In genomic region chr17:68457539-68458259, GRCh38 we compare ENCODE assay signal across 8 cellular contexts. TPM values are rescaled to one million over a fixed set of nuclear protein-coding genes. Genes with fewer than 3 reads are reported as not detected.
DNase-seq lines count a peak whose midpoint lies in the region; ATAC-seq and TF ChIP-seq lines count a peak whose summit lies in the region.

No MANE protein-coding gene starts in this region.

- ATAC-seq in GM19372 (IDR thresholded peaks at IDR 0.05; ENCODE audit: low read depth, unreplicated experiment) (peak; percentile 75), HG03521 (IDR thresholded peaks at IDR 0.05; ENCODE audit: unreplicated experiment) (peak; percentile 80)

- no peaks in the 10 kb centered on the region for H3K27me3 Mint-ChIP-seq in activated CD4-positive, alpha-beta memory T cell treated with anti-CD3 and anti-CD28 coated beads for 36 hours

- H3K4me1 Mint-ChIP-seq in activated CD4-positive, alpha-beta memory T cell treated with anti-CD3 and anti-CD28 coated beads for 36 hours (ENCODE audit: low read depth) = peaks cover 58% of the 10 kb centered on the region

- intact Hi-C loops in activated CD4-positive, alpha-beta memory T cell treated with anti-CD3 and anti-CD28 coated beads for 36 hours (cut with micrococcal nuclease) = loop anchor here (1.0 to 2.0 kb wide), 3 partner anchors 166 to 739 kb away; partner anchors contain the start of genes ARSG and SLC16A6
- intact Hi-C loops in lower leg skin (cut with DNase I; ENCODE audit: low total_unique reads) = no loop called here

- peak overlapping the region; percentile 72 for H3K4me3 Mint-ChIP-seq in activated CD4-positive, alpha-beta memory T cell treated with anti-CD3 and anti-CD28 coated beads for 36 hours

- H3K4me1 ChIP-seq in duodenal mucosa (ENCODE audit: control insufficient read depth in 1 of 2, insufficient read depth in 2 of 2, low read length in 2 of 2) = peaks cover 22 to 31% of the 10 kb centered on the region in 2 donors

- H3K9ac ChIP-seq in duodenal mucosa (ENCODE audit: low read depth in 1 of 2, low read length in 2 of 2) = peak overlapping the region; percentile 49 to 51

- DNase-seq in C1 segment of cervical spinal cord (lab: John Stamatoyannopoulos, UW) (peak; percentile 94 to 100 (median 98)), NCI-H748 (lab: John Stamatoyannopoulos, UW; ENCODE audit: unreplicated experiment) (peak; percentile 98), lower leg skin (ENCODE audit: low spot score in 2 of 2) (peak; percentile 99 to 100)
- peak; percentile 98 for DNase-seq in activated CD4-positive, alpha-beta memory T cell treated with anti-CD3 and anti-CD28 coated beads for 36 hours
- peak; percentile 97 to 98 for DNase-seq in stimulated activated CD4-positive, alpha-beta T cell treated with anti-CD3 and anti-CD28 coated beads, Interleukin-4, amount 100 ng/mL, for 4 hours

- TF ChIP-seq POLR2A in lower leg skin (IDR thresholded peaks at IDR 0.05) = peak in 1 of 2 donors; percentile 69

- H3K27ac Mint-ChIP-seq in activated CD4-positive, alpha-beta memory T cell treated with anti-CD3 and anti-CD28 coated beads for 36 hours = peak overlapping the region; percentile 68

- no peaks in the 10 kb centered on the region for H3K36me3 Mint-ChIP-seq in activated CD4-positive, alpha-beta memory T cell treated with anti-CD3 and anti-CD28 coated beads for 36 hours

- H3K9me3 Mint-ChIP-seq in activated CD4-positive, alpha-beta memory T cell treated with anti-CD3 and anti-CD28 coated beads for 36 hours = no peaks in the 10 kb centered on the region

- H3K27ac ChIP-seq in duodenal mucosa (ENCODE audit: low read depth, low read length) = peak overlapping the region; percentile 53

- CTCF ChIA-PET in activated CD4-positive, alpha-beta memory T cell treated with anti-CD3 and anti-CD28 coated beads for 36 hours (lab: Charles Lee) = interaction anchor here (0.7 to 5.9 kb wide), 10 partner anchors 10 to 285 kb away, joined by 3 to 38 read pairs (median 6); no protein-coding TSS in a partner anchor

- no peaks in the 10 kb centered on the region for H3K9me3 ChIP-seq in duodenal mucosa (ENCODE audit: control insufficient read depth in 1 of 2, low read length in 2 of 2)

- H3K4me3 ChIP-seq in duodenal mucosa (ENCODE audit: low read depth in 1 of 2, low read length in 2 of 2) (peak overlapping the region; percentile 69), lower leg skin (ENCODE audit: low read depth, poor library complexity, severe bottlenecking) (no peak overlapping the region)

- no peaks in the 10 kb centered on the region for H3K27me3 ChIP-seq in duodenal mucosa (ENCODE audit: control insufficient read depth in 1 of 2, insufficient read depth in 2 of 2, low read length in 2 of 2)

- no peak for TF ChIP-seq CTCF in lower leg skin (IDR thresholded peaks at IDR 0.05)

- 0 to 1% methylated on average over 25 of the region's 54 CpGs for WGBS in lower leg skin, 2 donors

- POLR2A ChIA-PET in activated CD4-positive, alpha-beta memory T cell treated with anti-CD3 and anti-CD28 coated beads for 36 hours (lab: Charles Lee) = interaction anchor here (0.9 to 6.3 kb wide), 7 partner anchors 12 to 253 kb away, joined by 3 to 64 read pairs (median 5); partner anchors contain the start of genes AMZ2, ARSG and SLC16A6

- no peaks in the 10 kb centered on the region for H3K36me3 ChIP-seq in duodenal mucosa (ENCODE audit: control insufficient read depth in 1 of 2, insufficient read depth in 2 of 2, low read length in 2 of 2)

RNA-seq across cellular contexts. Expression of gene WIPI1, which starts 0.4 kb away (rescaled TPM):
- 10 to 100 TPM; 27.3 to 27.5 TPM for total RNA-seq in activated CD4-positive, alpha-beta memory T cell treated with anti-CD3 and anti-CD28 coated beads for 36 hours
- 10 to 100 TPM; 21.7 to 64.3 (median 38.2) TPM for total RNA-seq in lower leg skin

RNA-seq across cellular contexts. Expression of gene PRKAR1A, which starts 54.5 kb away (rescaled TPM):
- 100 to 1,000 TPM; 221 to 229 TPM for total RNA-seq in activated CD4-positive, alpha-beta memory T cell treated with anti-CD3 and anti-CD28 coated beads for 36 hours
- total RNA-seq in lower leg skin = 100 to 1,000 TPM; 198 to 214 (median 207) TPM
